8 cellular contexts compared by ENCODE assay signal in the genomic region with DNA sequence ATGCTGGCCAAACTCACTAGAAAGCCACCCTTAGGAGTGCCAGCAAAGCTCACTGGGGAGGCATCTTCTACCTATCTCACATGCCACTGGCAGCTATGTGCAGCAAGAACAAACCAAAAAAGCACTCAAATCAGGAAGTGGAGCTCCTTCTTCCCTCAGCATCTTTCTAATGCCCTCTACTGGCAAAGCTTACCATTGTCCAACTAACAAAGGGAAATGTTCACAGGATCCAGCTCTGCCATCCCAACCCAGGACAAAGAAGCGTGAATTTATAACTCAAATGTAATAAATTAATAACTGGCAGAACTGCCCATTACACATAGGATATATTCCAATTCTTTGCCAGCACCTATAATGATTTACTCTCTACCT. TPM values are rescaled to one million over a fixed set of nuclear protein-coding genes. Genes with fewer than 3 reads are reported as not detected.
A peak's percentile ranks its signal among the peaks of the same experiment; 100 is the strongest.
DNase-seq lines count a peak whose midpoint lies in the region; ATAC-seq and TF ChIP-seq lines count a peak whose summit lies in the region.

No MANE protein-coding gene starts in this region.

- intact Hi-C loops in left cardiac atrium (cut with DNase I) (no loop called here), breast epithelium (cut with DNase I; ENCODE audit: low total_unique reads) (no loop called here)

- peaks cover 10% of the 10 kb centered on the region for H3K4me1 Mint-ChIP-seq in neural crest cell
- peaks cover 13% of the 10 kb centered on the region for H3K4me1 Mint-ChIP-seq in activated T-cell treated with anti-CD3 and anti-CD28 coated beads, Interleukin-2, amount 50 U/mL, for 4 hours (ENCODE audit: low read depth)

- TF ChIP-seq POLR2A in breast epithelium (IDR thresholded peaks at IDR 0.05) = no peak

- ATAC-seq in left cardiac atrium = no peak
- ATAC-seq in activated T-cell treated with anti-CD3 and anti-CD28 coated beads, Interleukin-2, amount 50 U/mL, for 4 hours = no peak

- TF ChIP-seq CTCF in right atrium auricular region (IDR thresholded peaks at IDR 0.05) (peak; percentile 18 to 51), HFF-Myc (IDR thresholded peaks at IDR 0.05; ENCODE audit: low read depth, low read length, missing control alignments) (peak; percentile 57), breast epithelium (IDR thresholded peaks at IDR 0.05) (peak in 2 of 3 donors; percentile 18 to 25), neural crest cell (conservative IDR thresholded peaks at IDR 0.05) (peak; percentile 57)

- H3K9me3 ChIP-seq in right atrium auricular region (no peaks in the 10 kb centered on the region), breast epithelium (no peaks in the 10 kb centered on the region)

- H3K4me3 Mint-ChIP-seq in neural crest cell = no peak overlapping the region
- no peak overlapping the region for H3K4me3 Mint-ChIP-seq in activated T-cell treated with anti-CD3 and anti-CD28 coated beads, Interleukin-2, amount 50 U/mL, for 4 hours

- no peak for DNase-seq in right atrium auricular region (ENCODE audit: low spot score)
- no peak for DNase-seq in left cardiac atrium
- DNase-seq in HFF-Myc (ENCODE audit: extremely low read depth, low read depth) = no peak
- peak; percentile 38 for DNase-seq in NCI-H2107 treated with DMSO at 0.1 percent for 48 hours (lab: John Stamatoyannopoulos, UW; ENCODE audit: unreplicated experiment)
- no peak for DNase-seq in breast epithelium (ENCODE audit: low spot score in 2 of 2)
- DNase-seq in neural crest cell (ENCODE audit: low read depth, low spot score) = no peak
- no peak for DNase-seq in activated effector memory CD4-positive, alpha-beta T cell treated with anti-CD3 and anti-CD28 coated beads, Interleukin-2, amount 50 U/mL, for 16 hours
- DNase-seq in activated T-cell treated with anti-CD3 and anti-CD28 coated beads, Interleukin-2, amount 50 U/mL, for 4 hours = no peak

- H3K4me3 ChIP-seq in right atrium auricular region (no peak overlapping the region), HFF-Myc (replicated peaks; ENCODE audit: low read depth, low read length) (no peak overlapping the region), breast epithelium (no peak overlapping the region)

- H3K27me3 Mint-ChIP-seq in neural crest cell (ENCODE audit: low read depth) = no peaks in the 10 kb centered on the region
- H3K27me3 Mint-ChIP-seq in activated T-cell treated with anti-CD3 and anti-CD28 coated beads, Interleukin-2, amount 50 U/mL, for 4 hours (ENCODE audit: low read depth) = no peaks in the 10 kb centered on the region

- no peaks in the 10 kb centered on the region for H3K27me3 ChIP-seq in right atrium auricular region
- no peaks in the 10 kb centered on the region for H3K27me3 ChIP-seq in breast epithelium

- H3K36me3 ChIP-seq in right atrium auricular region (no peaks in the 10 kb centered on the region), breast epithelium (no peaks in the 10 kb centered on the region)

- no peak overlapping the region for H3K27ac Mint-ChIP-seq in neural crest cell (ENCODE audit: unreplicated experiment)

- H3K4me1 ChIP-seq in right atrium auricular region = peaks cover 0 to 5% of the 10 kb centered on the region in 2 donors
- H3K4me1 ChIP-seq in breast epithelium = no peaks in the 10 kb centered on the region

- peaks cover 12% of the 10 kb centered on the region for H3K36me3 Mint-ChIP-seq in neural crest cell (ENCODE audit: low read depth)
- peaks cover 4% of the 10 kb centered on the region for H3K36me3 Mint-ChIP-seq in activated T-cell treated with anti-CD3 and anti-CD28 coated beads, Interleukin-2, amount 50 U/mL, for 4 hours (ENCODE audit: insufficient read depth)

- peaks cover 8% of the 10 kb centered on the region for H3K9me3 Mint-ChIP-seq in neural crest cell
- peaks cover 7% of the 10 kb centered on the region for H3K9me3 Mint-ChIP-seq in activated T-cell treated with anti-CD3 and anti-CD28 coated beads, Interleukin-2, amount 50 U/mL, for 4 hours

- H3K27ac ChIP-seq in right atrium auricular region (no peak overlapping the region), breast epithelium (peak overlapping the region in 1 of 2 donors; percentile 11)

RNA-seq across cellular contexts. Expression of gene LEPR, which starts 38.9 kb away (rescaled TPM):
- total RNA-seq in right atrium auricular region (10 to 100 TPM; 10.8 to 25.2 TPM), left cardiac atrium (10 to 100 TPM in 1 of 2 donors, 1 to 10 TPM in 1; 7.0 to 29.5 TPM), breast epithelium (10 to 100 TPM; 23.3 to 49.5 (median 23.5) TPM), neural crest cell (2.5 and 2.7 TPM in 2 replicates)
- total RNA-seq in activated T-cell treated with anti-CD3 and anti-CD28 coated beads, Interleukin-2, amount 50 U/mL, for 4 hours = under 1 TPM; 0.32 to 0.38 (median 0.38) TPM

RNA-seq across cellular contexts. Expression of gene LEPROT, which starts 38.9 kb away (rescaled TPM):
- 10 to 100 TPM; 42.7 to 44.6 TPM for total RNA-seq in right atrium auricular region
- 10 to 100 TPM; 55.0 to 57.5 TPM for total RNA-seq in left cardiac atrium
- 100 to 1,000 TPM in 1 of 3 donors, 10 to 100 TPM in 2; 71.1 to 103 (median 75.5) TPM for total RNA-seq in breast epithelium
- total RNA-seq in neural crest cell = 31.0 and 33.7 TPM in 2 replicates
- total RNA-seq in activated T-cell treated with anti-CD3 and anti-CD28 coated beads, Interleukin-2, amount 50 U/mL, for 4 hours = 10 to 100 TPM; 12.6 to 15.7 (median 12.6) TPM
